Comparison of ENCODE assay signal across 1 cellular context in genomic region chr5:172979778-172980177, GRCh38.
TF ChIP-seq lines count a peak whose summit lies in the region.

No MANE protein-coding gene starts in this region.

TF ChIP-seq in IMR-90, 13 proteins besides CTCF, POLR2A, EP300 and RAD21 (continued from another document):
- TF ChIP-seq CEBPB (IDR thresholded peaks at IDR 0.05; ENCODE audit: low read depth, low read length) (peak; percentile 89), MAZ (IDR thresholded peaks at IDR 0.05; ENCODE audit: borderline replicate concordance, low read depth, low read length) (no peak)
